ENCODE assay signal across 23 cellular contexts in genomic region chr16:88847654-88848053, GRCh38. TPM values are rescaled to one million over a fixed set of nuclear protein-coding genes. Genes with fewer than 3 reads are reported as not detected.
DNase-seq lines count a peak whose midpoint lies in the region; ATAC-seq, FAIRE-seq and TF ChIP-seq lines count a peak whose summit lies in the region.
"Had no signal": no experiment of that assay in that cellular context is flagged by ENCODE, and none has a peak within 500 bp of the region (broad histone marks: within the 10 kb centered on the region; RNA-seq: fewer than 3 reads in every experiment).

No MANE protein-coding gene starts in this region.

- CTCF ChIA-PET in HepG2 (lab: Yijun Ruan, JAX; ENCODE audit: low intra/inter-chr PET ratio, low total read pairs) = no interaction called here

- no peak for ATAC-seq in HepG2
- ATAC-seq in right lobe of liver = no peak
- ATAC-seq: A549; CD8-positive, alpha-beta T cell had no signal

- intact Hi-C loops in HepG2 (cut with micrococcal nuclease; ENCODE audit: unreplicated experiment) = no loop called here
- intact Hi-C loops in right lobe of liver (cut with DNase I) = no loop called here

- FAIRE-seq in HepG2 (lab: Jason Lieb, UNC) = no peak
- FAIRE-seq: A549, D721Med, G401.6, GM12891, GM19239 had no signal

- no peak for TF ChIP-seq EP300 in HepG2 (IDR thresholded peaks at IDR 0.05; ENCODE audit: low read depth in 2 of 2, low read length in 2 of 2)
- no peak for TF ChIP-seq EP300 in HepG2 (CRISPR knock-in tag; IDR thresholded peaks at IDR 0.05; ENCODE audit: borderline replicate concordance)

- H3K36me3 ChIP-seq in HepG2 (replicated peaks in 1 of 2; ENCODE audit: control insufficient read depth in 1 of 2, insufficient read depth in 2 of 2, low read length in 2 of 2) = peaks cover 0 to 3% of the 10 kb centered on the region in 2 experiments; a peak in 2 of 5 replicates
- H3K36me3 ChIP-seq in right lobe of liver = no peaks in the 10 kb centered on the region

- no peak for TF ChIP-seq RAD21 in HepG2 (CRISPR knock-in tag; IDR thresholded peaks at IDR 0.05)

- peaks cover 18% of the 10 kb centered on the region for H3K36me3 Mint-ChIP-seq in nephron progenitor cell (ENCODE audit: low read depth)

- TF ChIP-seq CTCF in HepG2 (CRISPR knock-in tag; IDR thresholded peaks at IDR 0.05) (no peak), right lobe of liver (IDR thresholded peaks at IDR 0.05) (no peak), nephron progenitor cell (IDR thresholded peaks at IDR 0.05) (no peak)

- H3K9me3 Mint-ChIP-seq in nephron progenitor cell = no peaks in the 10 kb centered on the region
- H3K9me3 Mint-ChIP-seq: CD4-positive, alpha-beta T cell; CD8-positive, alpha-beta T cell had no signal

- in situ Hi-C loops in HepG2 (cut with HindIII; ENCODE audit: extremely low pct_ligation_motif_present, low pct_unique_long_range_greater_than_20kb) = no loop called here

- peak overlapping the region; percentile 32 for H3K27ac Mint-ChIP-seq in nephron progenitor cell
- H3K27ac Mint-ChIP-seq: B cell; CD4-positive, alpha-beta T cell; CD8-positive, alpha-beta T cell had no signal

- 87% methylated on average over 18 of the region's 18 CpGs for WGBS in HepG2 (ENCODE audit: low lambda C conversion rate)
- 100% methylated on average over 3 of the region's 18 CpGs for WGBS in right lobe of liver (ENCODE audit: insufficient coverage, low coverage, low lambda C conversion rate, missing lambda C conversion rate)

- H3K4me3 ChIP-seq in HepG2 (replicated peaks in 1 of 3; ENCODE audit: insufficient read depth in 1 of 3, low read depth in 2 of 3, low read length in 3 of 3) = no peak overlapping the region
- H3K4me3 ChIP-seq in right lobe of liver = no peak overlapping the region
- H3K4me3 ChIP-seq: A549; BLaER1 treated with 17β-estradiol and CSF1 and Interleukin-3, amounts not matched to agents 10 nM and 100 nM had no signal

- DNase-seq in HepG2 (ENCODE audit: low spot score) (no peak), right lobe of liver (no peak), nephron progenitor cell (no peak), Kasumi-1 (lab: John Stamatoyannopoulos, UW) (no peak), putamen (ENCODE audit: low spot score) (no peak)
- DNase-seq: AML-193; Caco-2; Calu3; CD4-positive, alpha-beta T cell; CD8-positive, alpha-beta T cell; DMS79 treated with DMSO at 0.1 percent for 48 hours; GF-D8 had no signal

- H3K27me3 ChIP-seq in HepG2 (ENCODE audit: control insufficient read depth in 1 of 2, insufficient read depth in 2 of 2, low read length in 2 of 2) (no peaks in the 10 kb centered on the region), right lobe of liver (no peaks in the 10 kb centered on the region)
- H3K27me3 ChIP-seq: BLaER1 treated with 17β-estradiol and CSF1 and Interleukin-3, amounts not matched to agents 10 nM and 100 nM had no signal

- H3K4me1 Mint-ChIP-seq in nephron progenitor cell = peaks cover 8% of the 10 kb centered on the region

- H3K4me3 Mint-ChIP-seq in nephron progenitor cell = no peak overlapping the region
- H3K4me3 Mint-ChIP-seq: B cell; CD4-positive, alpha-beta T cell; CD8-positive, alpha-beta T cell had no signal

- H3K79me2 ChIP-seq in HepG2 (ENCODE audit: insufficient read depth, low read length) = no peaks in the 10 kb centered on the region

- H3K4me1 ChIP-seq in HepG2 (ENCODE audit: insufficient read depth, low read length) (no peaks in the 10 kb centered on the region), right lobe of liver (no peaks in the 10 kb centered on the region)
- H3K4me1 ChIP-seq: A549, Caco-2 had no signal

- no peaks in the 10 kb centered on the region for H3K9me3 ChIP-seq in HepG2 (ENCODE audit: low read length)
- H3K9me3 ChIP-seq in right lobe of liver = no peaks in the 10 kb centered on the region
- H3K9me3 ChIP-seq: A549; BLaER1 treated with 17β-estradiol and CSF1 and Interleukin-3, amounts not matched to agents 10 nM and 100 nM; Caco-2 had no signal

- H3K27ac ChIP-seq in HepG2 (ENCODE audit: extremely low read length, insufficient read depth, low read length) = no peak overlapping the region
- no peak overlapping the region for H3K27ac ChIP-seq in right lobe of liver
- H3K27ac ChIP-seq: 22Rv1; A549; BLaER1 treated with 17β-estradiol and CSF1 and Interleukin-3, amounts not matched to agents 10 nM and 100 nM; C4-2B had no signal

- H3K9ac ChIP-seq in HepG2 (ENCODE audit: insufficient read depth, low read depth, low read length) = no peak overlapping the region
- H3K9ac ChIP-seq: BLaER1 treated with 17β-estradiol and CSF1 and Interleukin-3, amounts not matched to agents 10 nM and 100 nM had no signal

- POLR2A ChIA-PET in HepG2 (lab: Yijun Ruan, JAX) = no interaction called here

- no peak overlapping the region for H3K4me2 ChIP-seq in HepG2 (ENCODE audit: low read depth, low read length)
- H3K4me2 ChIP-seq: A549; BLaER1 treated with 17β-estradiol and CSF1 and Interleukin-3, amounts not matched to agents 10 nM and 100 nM had no signal

- no peak overlapping the region for H2AFZ ChIP-seq in HepG2 (ENCODE audit: low read length)

- no peak for TF ChIP-seq POLR2A in HepG2 (IDR thresholded peaks at IDR 0.05; ENCODE audit: insufficient read depth in 1 of 2, low read depth in 2 of 2, low read length in 2 of 2)
- TF ChIP-seq POLR2A in right lobe of liver (IDR thresholded peaks at IDR 0.05) = no peak

- H3K27me3 Mint-ChIP-seq in nephron progenitor cell (ENCODE audit: low read depth, poor library complexity) = no peaks in the 10 kb centered on the region
- H3K27me3 Mint-ChIP-seq: B cell; CD4-positive, alpha-beta T cell had no signal

- H4K20me1 ChIP-seq in HepG2 (ENCODE audit: insufficient read depth, low read length) = peaks cover 3% of the 10 kb centered on the region; the same call in 1 of the 2 replicates

- BruUV-seq in HepG2 (replicated peaks; lab: Mats Ljungman, UMichigan) = no TSS peak

RNA-seq across cellular contexts. Expression of gene GALNS, which starts 9.1 kb away (rescaled TPM):
- total RNA-seq in HepG2 (2016; rRNA removed; fragmentation: Illumina TruSeq; extraction: Trizol) (2.8 and 9.2 TPM in 2 replicates), right lobe of liver (10 to 100 TPM in 5 of 6 experiments, 1 to 10 TPM in 1; 9.2 to 20.6 (median 16.5) TPM)
- total RNA-seq in HepG2 (2016; cell fraction: cytosol; rRNA removed; fragmentation: Illumina TruSeq; extraction: Trizol; ENCODE audit: low read depth) = 3.6 and 3.7 TPM in 2 replicates
- total RNA-seq in HepG2 (2016; cell fraction: insoluble cytoplasmic fraction; rRNA removed; fragmentation: Illumina TruSeq; extraction: Trizol) = 2.6 and 11.0 TPM in 2 replicates
- 4.2 and 5.1 TPM in 2 replicates for total RNA-seq in HepG2 (2016; cell fraction: membrane; rRNA removed; fragmentation: Illumina TruSeq; extraction: Trizol)
- 12.2 and 14.1 TPM in 2 replicates for total RNA-seq in HepG2 (2016; cell fraction: nucleus; rRNA removed; fragmentation: Illumina TruSeq; extraction: Trizol)
- polyA plus RNA-seq in HepG2 (2011; rRNA removed) = 9.5 and 9.8 TPM in 2 replicates
- 7.1 and 10.3 TPM in 2 replicates for polyA plus RNA-seq in HepG2 (2011; cell fraction: cytosol; rRNA removed)
- 30.6 and 39.2 TPM in 2 replicates for polyA plus RNA-seq in HepG2 (2011; cell fraction: nucleus; rRNA removed)
- polyA plus RNA-seq in HepG2 (2012) = 8.2 and 13.0 TPM in 2 replicates
- polyA plus RNA-seq in HepG2 (2016; cell fraction: cytosol; fragmentation: Illumina TruSeq; extraction: Trizol; ENCODE audit: low read depth) = 2.4 and 2.8 TPM in 2 replicates
- 4.4 and 4.7 TPM in 2 replicates for polyA plus RNA-seq in HepG2 (2016; cell fraction: insoluble cytoplasmic fraction; fragmentation: Illumina TruSeq; extraction: Trizol; ENCODE audit: low read depth)
- 4.1 and 4.7 TPM in 2 replicates for polyA plus RNA-seq in HepG2 (2016; cell fraction: membrane; fragmentation: Illumina TruSeq; extraction: Trizol; ENCODE audit: low read depth)
- 27.3 and 29.9 TPM in 2 replicates for polyA plus RNA-seq in HepG2 (2016; cell fraction: nucleus; fragmentation: Illumina TruSeq; extraction: Trizol; ENCODE audit: insufficient read depth, low read depth)
- polyA minus RNA-seq in HepG2 (2011; rRNA and poly(A)+ RNA removed; ENCODE audit: low replicate concordance) = 11.5 and 13.9 TPM in 2 replicates
- polyA minus RNA-seq in HepG2 (2011; cell fraction: cytosol; rRNA and poly(A)+ RNA removed) = 5.2 and 6.1 TPM in 2 replicates
- 13.4 and 18.0 TPM in 2 replicates for polyA minus RNA-seq in HepG2 (2011; cell fraction: nucleus; rRNA and poly(A)+ RNA removed)

RNA-seq across cellular contexts. Expression of gene TRAPPC2L, which starts 9.3 kb away (rescaled TPM):
- total RNA-seq in HepG2 (2016; rRNA removed; fragmentation: Illumina TruSeq; extraction: Trizol) = 107 and 158 TPM in 2 replicates
- 39.7 and 49.5 TPM in 2 replicates for total RNA-seq in HepG2 (2016; cell fraction: cytosol; rRNA removed; fragmentation: Illumina TruSeq; extraction: Trizol; ENCODE audit: low read depth)
- 117 and 161 TPM in 2 replicates for total RNA-seq in HepG2 (2016; cell fraction: insoluble cytoplasmic fraction; rRNA removed; fragmentation: Illumina TruSeq; extraction: Trizol)
- 55.4 and 64.8 TPM in 2 replicates for total RNA-seq in HepG2 (2016; cell fraction: membrane; rRNA removed; fragmentation: Illumina TruSeq; extraction: Trizol)
- 54.9 and 68.3 TPM in 2 replicates for total RNA-seq in HepG2 (2016; cell fraction: nucleus; rRNA removed; fragmentation: Illumina TruSeq; extraction: Trizol)
- 94.9 and 96.3 TPM in 2 replicates for polyA plus RNA-seq in HepG2 (2011; rRNA removed)
- 49.7 and 65.0 TPM in 2 replicates for polyA plus RNA-seq in HepG2 (2011; cell fraction: cytosol; rRNA removed)
- 60.0 and 63.3 TPM in 2 replicates for polyA plus RNA-seq in HepG2 (2011; cell fraction: nucleus; rRNA removed)
- 72.5 and 94.4 TPM in 2 replicates for polyA plus RNA-seq in HepG2 (2012)
- polyA plus RNA-seq in HepG2 (2016; cell fraction: cytosol; fragmentation: Illumina TruSeq; extraction: Trizol; ENCODE audit: low read depth) = 51.9 and 69.2 TPM in 2 replicates
- 217 and 222 TPM in 2 replicates for polyA plus RNA-seq in HepG2 (2016; cell fraction: insoluble cytoplasmic fraction; fragmentation: Illumina TruSeq; extraction: Trizol; ENCODE audit: low read depth)
- 75.4 and 76.3 TPM in 2 replicates for polyA plus RNA-seq in HepG2 (2016; cell fraction: membrane; fragmentation: Illumina TruSeq; extraction: Trizol; ENCODE audit: low read depth)
- polyA plus RNA-seq in HepG2 (2016; cell fraction: nucleus; fragmentation: Illumina TruSeq; extraction: Trizol; ENCODE audit: insufficient read depth, low read depth) = 124 and 134 TPM in 2 replicates
- 63.0 and 105 TPM in 2 replicates for polyA minus RNA-seq in HepG2 (2011; rRNA and poly(A)+ RNA removed; ENCODE audit: low replicate concordance)
- 10.9 and 13.1 TPM in 2 replicates for polyA minus RNA-seq in HepG2 (2011; cell fraction: cytosol; rRNA and poly(A)+ RNA removed)
- polyA minus RNA-seq in HepG2 (2011; cell fraction: nucleus; rRNA and poly(A)+ RNA removed) = 45.4 and 54.3 TPM in 2 replicates
- total RNA-seq in right lobe of liver = 10 to 100 TPM; 15.1 to 25.5 (median 20.1) TPM

RNA-seq across cellular contexts. Expression of gene PABPN1L, which starts 18.8 kb away (rescaled TPM):
- not detected in 2 replicates for total RNA-seq in HepG2 (2016; rRNA removed; fragmentation: Illumina TruSeq; extraction: Trizol)
- total RNA-seq in HepG2 (2016; cell fraction: cytosol; rRNA removed; fragmentation: Illumina TruSeq; extraction: Trizol; ENCODE audit: low read depth) = not detected in 2 replicates
- total RNA-seq in HepG2 (2016; cell fraction: insoluble cytoplasmic fraction; rRNA removed; fragmentation: Illumina TruSeq; extraction: Trizol) = not detected in 2 replicates
- not detected in 2 replicates for total RNA-seq in HepG2 (2016; cell fraction: membrane; rRNA removed; fragmentation: Illumina TruSeq; extraction: Trizol)
- not detected in 2 replicates for total RNA-seq in HepG2 (2016; cell fraction: nucleus; rRNA removed; fragmentation: Illumina TruSeq; extraction: Trizol)
- not detected in 2 replicates for polyA plus RNA-seq in HepG2 (2011; rRNA removed)
- polyA plus RNA-seq in HepG2 (2011; cell fraction: cytosol; rRNA removed) = not detected in 2 replicates
- polyA plus RNA-seq in HepG2 (2011; cell fraction: nucleus; rRNA removed) = not detected in 2 replicates
- polyA plus RNA-seq in HepG2 (2012) = not detected in 2 replicates
- polyA plus RNA-seq in HepG2 (2016; cell fraction: cytosol; fragmentation: Illumina TruSeq; extraction: Trizol; ENCODE audit: low read depth) = not detected in 2 replicates
- not detected in 2 replicates for polyA plus RNA-seq in HepG2 (2016; cell fraction: insoluble cytoplasmic fraction; fragmentation: Illumina TruSeq; extraction: Trizol; ENCODE audit: low read depth)
- not detected in 2 replicates for polyA plus RNA-seq in HepG2 (2016; cell fraction: membrane; fragmentation: Illumina TruSeq; extraction: Trizol; ENCODE audit: low read depth)
- not detected in 2 replicates for polyA plus RNA-seq in HepG2 (2016; cell fraction: nucleus; fragmentation: Illumina TruSeq; extraction: Trizol; ENCODE audit: insufficient read depth, low read depth)
- not detected in 2 replicates for polyA minus RNA-seq in HepG2 (2011; rRNA and poly(A)+ RNA removed; ENCODE audit: low replicate concordance)
- not detected in 2 replicates for polyA minus RNA-seq in HepG2 (2011; cell fraction: cytosol; rRNA and poly(A)+ RNA removed)
- polyA minus RNA-seq in HepG2 (2011; cell fraction: nucleus; rRNA and poly(A)+ RNA removed) = not detected in 2 replicates
- under 1 TPM in 1 of 6 experiments, not detected in 5; 0.37 TPM for total RNA-seq in right lobe of liver
- total RNA-seq: A172; Caco-2; Calu3; CD4-positive, alpha-beta T cell; CD8-positive, alpha-beta T cell had no signal
- polyA plus RNA-seq: A549, BJ had no signal

RNA-seq across cellular contexts. Expression of gene APRT, which starts 35.9 kb away (rescaled TPM):
- total RNA-seq in HepG2 (2016; rRNA removed; fragmentation: Illumina TruSeq; extraction: Trizol) (242 and 274 TPM in 2 replicates), right lobe of liver (100 to 1,000 TPM in 2 of 6 experiments, 10 to 100 TPM in 4; 61.4 to 120 (median 74.1) TPM)
- total RNA-seq in HepG2 (2016; cell fraction: cytosol; rRNA removed; fragmentation: Illumina TruSeq; extraction: Trizol; ENCODE audit: low read depth) = 163 and 167 TPM in 2 replicates
- total RNA-seq in HepG2 (2016; cell fraction: insoluble cytoplasmic fraction; rRNA removed; fragmentation: Illumina TruSeq; extraction: Trizol) = 238 and 275 TPM in 2 replicates
- total RNA-seq in HepG2 (2016; cell fraction: membrane; rRNA removed; fragmentation: Illumina TruSeq; extraction: Trizol) = 188 and 208 TPM in 2 replicates
- total RNA-seq in HepG2 (2016; cell fraction: nucleus; rRNA removed; fragmentation: Illumina TruSeq; extraction: Trizol) = 99.7 and 110 TPM in 2 replicates
- polyA plus RNA-seq in HepG2 (2011; rRNA removed) = 155 and 210 TPM in 2 replicates
- 94.2 and 153 TPM in 2 replicates for polyA plus RNA-seq in HepG2 (2011; cell fraction: cytosol; rRNA removed)
- 101 and 126 TPM in 2 replicates for polyA plus RNA-seq in HepG2 (2011; cell fraction: nucleus; rRNA removed)
- polyA plus RNA-seq in HepG2 (2012) = 136 and 175 TPM in 2 replicates
- 172 and 184 TPM in 2 replicates for polyA plus RNA-seq in HepG2 (2016; cell fraction: cytosol; fragmentation: Illumina TruSeq; extraction: Trizol; ENCODE audit: low read depth)
- polyA plus RNA-seq in HepG2 (2016; cell fraction: insoluble cytoplasmic fraction; fragmentation: Illumina TruSeq; extraction: Trizol; ENCODE audit: low read depth) = 339 and 349 TPM in 2 replicates
- polyA plus RNA-seq in HepG2 (2016; cell fraction: membrane; fragmentation: Illumina TruSeq; extraction: Trizol; ENCODE audit: low read depth) = 196 and 203 TPM in 2 replicates
- polyA plus RNA-seq in HepG2 (2016; cell fraction: nucleus; fragmentation: Illumina TruSeq; extraction: Trizol; ENCODE audit: insufficient read depth, low read depth) = 192 and 201 TPM in 2 replicates
- 83.2 and 86.7 TPM in 2 replicates for polyA minus RNA-seq in HepG2 (2011; rRNA and poly(A)+ RNA removed; ENCODE audit: low replicate concordance)
- polyA minus RNA-seq in HepG2 (2011; cell fraction: cytosol; rRNA and poly(A)+ RNA removed) = 75.3 and 84.8 TPM in 2 replicates
- polyA minus RNA-seq in HepG2 (2011; cell fraction: nucleus; rRNA and poly(A)+ RNA removed) = 35.7 and 49.8 TPM in 2 replicates

RNA-seq across cellular contexts. Expression of gene CDT1, which starts 44.1 kb away (rescaled TPM):
- total RNA-seq in HepG2 (2016; rRNA removed; fragmentation: Illumina TruSeq; extraction: Trizol) = 16.5 and 23.1 TPM in 2 replicates
- total RNA-seq in HepG2 (2016; cell fraction: cytosol; rRNA removed; fragmentation: Illumina TruSeq; extraction: Trizol; ENCODE audit: low read depth) = 14.3 and 18.2 TPM in 2 replicates
- total RNA-seq in HepG2 (2016; cell fraction: insoluble cytoplasmic fraction; rRNA removed; fragmentation: Illumina TruSeq; extraction: Trizol) = 15.0 and 21.7 TPM in 2 replicates
- total RNA-seq in HepG2 (2016; cell fraction: membrane; rRNA removed; fragmentation: Illumina TruSeq; extraction: Trizol) = 30.9 and 31.0 TPM in 2 replicates
- 12.6 and 18.8 TPM in 2 replicates for total RNA-seq in HepG2 (2016; cell fraction: nucleus; rRNA removed; fragmentation: Illumina TruSeq; extraction: Trizol)
- polyA plus RNA-seq in HepG2 (2011; rRNA removed) = 17.9 and 23.8 TPM in 2 replicates
- 15.0 and 37.3 TPM in 2 replicates for polyA plus RNA-seq in HepG2 (2011; cell fraction: cytosol; rRNA removed)
- polyA plus RNA-seq in HepG2 (2011; cell fraction: nucleus; rRNA removed) = 29.6 and 46.8 TPM in 2 replicates
- polyA plus RNA-seq in HepG2 (2012) = 13.5 and 17.6 TPM in 2 replicates
- 18.5 and 24.2 TPM in 2 replicates for polyA plus RNA-seq in HepG2 (2016; cell fraction: cytosol; fragmentation: Illumina TruSeq; extraction: Trizol; ENCODE audit: low read depth)
- 22.4 and 29.0 TPM in 2 replicates for polyA plus RNA-seq in HepG2 (2016; cell fraction: insoluble cytoplasmic fraction; fragmentation: Illumina TruSeq; extraction: Trizol; ENCODE audit: low read depth)
- polyA plus RNA-seq in HepG2 (2016; cell fraction: membrane; fragmentation: Illumina TruSeq; extraction: Trizol; ENCODE audit: low read depth) = 25.4 and 37.1 TPM in 2 replicates
- 34.6 and 39.8 TPM in 2 replicates for polyA plus RNA-seq in HepG2 (2016; cell fraction: nucleus; fragmentation: Illumina TruSeq; extraction: Trizol; ENCODE audit: insufficient read depth, low read depth)
- 25.0 and 71.0 TPM in 2 replicates for polyA minus RNA-seq in HepG2 (2011; rRNA and poly(A)+ RNA removed; ENCODE audit: low replicate concordance)
- polyA minus RNA-seq in HepG2 (2011; cell fraction: cytosol; rRNA and poly(A)+ RNA removed) = 28.6 and 52.8 TPM in 2 replicates
- 6.7 and 8.8 TPM in 2 replicates for polyA minus RNA-seq in HepG2 (2011; cell fraction: nucleus; rRNA and poly(A)+ RNA removed)
- 1 to 10 TPM in 2 of 6 experiments, under 1 TPM in 4; 0.22 to 9.6 (median 0.42) TPM for total RNA-seq in right lobe of liver
